ENCODE assay signal across 8 cellular contexts in the genomic region with DNA sequence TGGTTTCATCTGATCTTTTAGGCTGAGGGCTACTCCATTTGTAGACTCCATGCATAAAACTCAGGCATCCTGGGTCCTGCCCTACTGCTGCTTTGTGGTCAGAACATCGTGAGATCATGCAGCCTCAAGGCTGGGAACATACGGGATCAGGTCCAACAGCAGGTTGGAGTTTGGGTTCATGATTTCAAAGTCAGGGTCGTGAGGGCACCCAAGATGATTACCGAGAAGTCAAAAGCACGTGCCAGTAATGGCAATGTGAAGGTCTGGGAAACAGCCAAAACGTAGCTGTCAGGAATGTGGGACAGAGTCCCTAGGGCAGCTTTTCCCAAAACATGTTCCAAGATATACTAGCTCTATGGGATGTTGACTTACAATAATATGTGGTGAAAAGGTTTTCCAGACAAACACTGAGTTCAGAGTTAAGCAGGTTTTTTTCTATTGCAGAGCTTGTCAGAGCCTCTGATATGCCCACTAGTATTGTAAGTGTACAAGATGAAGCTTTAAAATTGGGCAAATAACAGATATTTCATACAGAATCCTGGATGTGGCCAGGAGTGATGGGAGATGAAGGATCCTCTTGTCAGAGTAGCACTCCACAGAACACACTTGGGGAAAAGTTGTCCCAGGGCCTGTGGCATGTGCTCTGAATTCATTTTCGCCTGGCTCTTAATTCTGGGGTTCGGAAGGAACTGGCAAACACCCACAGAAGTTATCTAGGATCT.
A peak's percentile ranks its signal among the peaks of the same experiment; 100 is the strongest.
DNase-seq lines count a peak whose midpoint lies in the region; TF ChIP-seq lines count a peak whose summit lies in the region.

No MANE protein-coding gene starts in this region.

- intact Hi-C loops in MCF 10A (cut with micrococcal nuclease), result no loop called here

- H3K27ac Mint-ChIP-seq in MCF 10A (ENCODE audit: low read depth, unreplicated experiment), result peak overlapping the region; percentile 74
- no peak overlapping the region for H3K27ac Mint-ChIP-seq in activated T-cell treated with anti-CD3 and anti-CD28 coated beads, Interleukin-2, amount 50 U/mL, for 24 hours

- H3K27me3 Mint-ChIP-seq in MCF 10A (ENCODE audit: insufficient read depth, unreplicated experiment), result no peaks in the 10 kb centered on the region
- no peaks in the 10 kb centered on the region for H3K27me3 Mint-ChIP-seq in activated T-cell treated with anti-CD3 and anti-CD28 coated beads, Interleukin-2, amount 50 U/mL, for 24 hours

- H3K36me3 Mint-ChIP-seq in MCF 10A (ENCODE audit: insufficient read depth, unreplicated experiment), result peaks cover 14% of the 10 kb centered on the region
- H3K36me3 Mint-ChIP-seq in activated T-cell treated with anti-CD3 and anti-CD28 coated beads, Interleukin-2, amount 50 U/mL, for 24 hours (ENCODE audit: low read depth), result no peaks in the 10 kb centered on the region

- peak; percentile 93 for DNase-seq in EL
- DNase-seq in MCF 10A (ENCODE audit: unreplicated experiment), result peak; percentile 64
- DNase-seq in hepatic stellate cell (ENCODE audit: low spot score), result peak; percentile 65
- no peak for DNase-seq in SKM-1 treated with dmso at 0.1 percent for 144 hours (lab: John Stamatoyannopoulos, UW; ENCODE audit: unreplicated experiment)
- no peak for DNase-seq in mesenteric fat pad (ENCODE audit: low spot score)
- no peak for DNase-seq in NK-92 (lab: John Stamatoyannopoulos, UW; ENCODE audit: unreplicated experiment)
- DNase-seq in activated T-cell treated with anti-CD3 and anti-CD28 coated beads, Interleukin-2, amount 50 U/mL, for 24 hours, result no peak

- CTCF ChIA-PET in MCF 10A (lab: Yijun Ruan, JAX), result interaction anchor here (0.9 kb wide), 1 partner anchor 25 kb away, joined by 3 read pairs; no protein-coding TSS in a partner anchor

- no peak overlapping the region for H3K4me3 Mint-ChIP-seq in MCF 10A (ENCODE audit: unreplicated experiment)
- no peak overlapping the region for H3K4me3 Mint-ChIP-seq in activated T-cell treated with anti-CD3 and anti-CD28 coated beads, Interleukin-2, amount 50 U/mL, for 24 hours

- no peaks in the 10 kb centered on the region for H3K9me3 Mint-ChIP-seq in MCF 10A (ENCODE audit: unreplicated experiment)
- no peaks in the 10 kb centered on the region for H3K9me3 Mint-ChIP-seq in activated T-cell treated with anti-CD3 and anti-CD28 coated beads, Interleukin-2, amount 50 U/mL, for 24 hours

- peak overlapping the region in 15 of 21 experiments; percentile 0 to 76 (median 54) for H3K27ac ChIP-seq in skin epidermis

- H3K4me3 ChIP-seq in skin epidermis, result no peak overlapping the region

- no peak for TF ChIP-seq CTCF in MCF 10A (IDR thresholded peaks at IDR 0.05; ENCODE audit: unreplicated experiment)

- POLR2A ChIA-PET in MCF 10A (lab: Yijun Ruan, JAX), result interaction anchor here (0.7 to 1.1 kb wide), 4 partner anchors 9 to 64 kb away, joined by 3 to 5 read pairs (median 4); no protein-coding TSS in a partner anchor

- peaks cover 32% of the 10 kb centered on the region for H3K4me1 Mint-ChIP-seq in MCF 10A (ENCODE audit: insufficient read depth, unreplicated experiment)
- H3K4me1 Mint-ChIP-seq in activated T-cell treated with anti-CD3 and anti-CD28 coated beads, Interleukin-2, amount 50 U/mL, for 24 hours (ENCODE audit: low read depth), result no peaks in the 10 kb centered on the region

- no TSS peak for BruUV-seq in MCF 10A (replicated peaks; lab: Mats Ljungman, UMichigan)

Comparison
In these comparisons a context has a peak if more than half of its experiments do, and no peak if none do; other contexts are left out.
1. DNase-seq: peak in EL (single experiment), MCF 10A (single experiment) and hepatic stellate cell (single experiment); none in SKM-1 treated with dmso at 0.1 percent for 144 hours (single experiment), mesenteric fat pad (single experiment), NK-92 (single experiment) and activated T-cell treated with anti-CD3 and anti-CD28 coated beads, Interleukin-2, amount 50 U/mL, for 24 hours (single experiment).